9 cellular contexts compared by ENCODE assay signal in the genomic region with DNA sequence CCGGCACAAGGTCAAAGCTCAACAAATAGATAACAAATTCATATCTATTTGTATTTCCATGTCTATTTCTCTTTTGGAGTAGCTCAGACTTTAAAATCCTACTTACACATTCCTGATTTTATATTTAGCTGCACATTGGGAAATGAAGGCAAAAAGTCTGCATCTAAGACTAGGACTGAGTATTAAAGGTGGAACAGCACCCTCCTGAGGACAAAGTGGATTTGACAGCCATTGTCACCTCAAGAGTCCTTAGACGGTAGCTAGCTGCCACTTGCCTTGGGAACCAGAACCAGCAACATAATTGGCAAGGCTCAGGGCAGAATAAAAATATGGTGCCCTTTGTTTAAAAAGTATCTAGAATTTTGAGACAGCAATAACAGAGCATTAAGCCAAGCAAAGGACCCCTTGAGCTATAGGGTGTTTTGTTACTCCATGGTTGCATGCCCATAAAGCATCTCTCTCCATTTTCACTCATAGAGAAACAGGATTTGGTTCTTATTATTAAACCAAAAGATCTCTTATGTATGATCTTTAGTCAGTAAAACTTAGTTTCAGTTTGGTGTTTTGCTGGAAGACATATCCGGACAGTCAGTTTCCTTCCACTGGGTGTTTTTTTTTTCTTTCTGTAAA.
DNase-seq lines count a peak whose midpoint lies in the region; ATAC-seq and TF ChIP-seq lines count a peak whose summit lies in the region.
"Had no signal": no experiment of that assay in that cellular context is flagged by ENCODE, and none has a peak within 500 bp of the region (broad histone marks: within the 10 kb centered on the region; RNA-seq: fewer than 3 reads in every experiment).

No MANE protein-coding gene starts in this region.

- DNase-seq in DMS 273 (lab: John Stamatoyannopoulos, UW; ENCODE audit: unreplicated experiment) (peak; percentile 72), DMS 273 treated with DMSO at 0.1 percent for 48 hours (lab: John Stamatoyannopoulos, UW) (no peak), OCI-M2 (lab: John Stamatoyannopoulos, UW; ENCODE audit: unreplicated experiment) (peak; percentile 33), brain microvascular endothelial cell (peak; percentile 82), iris pigment epithelial cell (ENCODE audit: low read depth) (peak; percentile 78)
- DNase-seq in stimulated activated CD8-positive, alpha-beta memory T cell treated with anti-CD3 and anti-CD28 coated beads, Interleukin-4, amount 100 ng/mL, for 48 hours, result peak; percentile 51

- H3K27ac ChIP-seq in brain microvascular endothelial cell, result no peak overlapping the region
- H3K27ac ChIP-seq: BLaER1 had no signal

- no peak for TF ChIP-seq EP300 in Ishikawa (IDR thresholded peaks at IDR 0.05; ENCODE audit: borderline replicate concordance)

- no peak overlapping the region for H3K4me3 ChIP-seq in brain microvascular endothelial cell (ENCODE audit: low read depth, low read length)
- H3K4me3 ChIP-seq: BLaER1 had no signal

- H3K27me3 ChIP-seq in brain microvascular endothelial cell (replicated peaks), result no peaks in the 10 kb centered on the region
- H3K27me3 ChIP-seq: BLaER1 had no signal

- ATAC-seq in GM21619 (IDR thresholded peaks at IDR 0.05; ENCODE audit: unreplicated experiment), result peak; percentile 95

- peak; percentile 82 for TF ChIP-seq CTCF in brain microvascular endothelial cell (IDR thresholded peaks at IDR 0.05; ENCODE audit: low read depth, low read length, missing control alignments)

- H3K36me3 ChIP-seq in brain microvascular endothelial cell (replicated peaks), result no peaks in the 10 kb centered on the region
- H3K36me3 ChIP-seq: BLaER1 had no signal

- peak; percentile 76 for TF ChIP-seq RAD21 in Ishikawa (IDR thresholded peaks at IDR 0.05; ENCODE audit: low read depth)

- in situ Hi-C loops in brain microvascular endothelial cell (cut with HindIII; ENCODE audit: low pct_ligation_motif_present, low sequenced_read_pairs), result no loop called here

TF ChIP-seq in Ishikawa, 13 proteins besides CTCF, POLR2A, EP300 and RAD21:
- no peak for TF ChIP-seq TCF12 (IDR thresholded peaks at IDR 0.05; ENCODE audit: low read depth)
- no peak for TF ChIP-seq CREB1 (IDR thresholded peaks at IDR 0.05; ENCODE audit: low read depth)
- no peak for TF ChIP-seq TEAD4 (IDR thresholded peaks at IDR 0.05)
- no peak for TF ChIP-seq FOXM1 (IDR thresholded peaks at IDR 0.05; ENCODE audit: borderline replicate concordance, low read depth)
- no peak for TF ChIP-seq EGR1 (IDR thresholded peaks at IDR 0.05)
- TF ChIP-seq, protein P1, sequence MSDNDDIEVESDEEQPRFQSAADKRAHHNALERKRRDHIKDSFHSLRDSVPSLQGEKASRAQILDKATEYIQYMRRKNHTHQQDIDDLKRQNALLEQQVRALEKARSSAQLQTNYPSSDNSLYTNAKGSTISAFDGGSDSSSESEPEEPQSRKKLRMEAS (IDR thresholded peaks at IDR 0.05), result no peak
- no peak for TF ChIP-seq ZBTB7A (IDR thresholded peaks at IDR 0.05; ENCODE audit: low read depth)
- TF ChIP-seq YY1 (IDR thresholded peaks at IDR 0.05; ENCODE audit: low read depth), result no peak
- TF ChIP-seq, protein P2, sequence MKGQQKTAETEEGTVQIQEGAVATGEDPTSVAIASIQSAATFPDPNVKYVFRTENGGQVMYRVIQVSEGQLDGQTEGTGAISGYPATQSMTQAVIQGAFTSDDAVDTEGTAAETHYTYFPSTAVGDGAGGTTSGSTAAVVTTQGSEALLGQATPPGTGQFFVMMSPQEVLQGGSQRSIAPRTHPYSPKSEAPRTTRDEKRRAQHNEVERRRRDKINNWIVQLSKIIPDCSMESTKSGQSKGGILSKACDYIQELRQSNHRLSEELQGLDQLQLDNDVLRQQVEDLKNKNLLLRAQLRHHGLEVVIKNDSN (IDR thresholded peaks at IDR 0.05), result no peak
- no peak for TF ChIP-seq CEBPB (IDR thresholded peaks at IDR 0.05)
- TF ChIP-seq NFIC (IDR thresholded peaks at IDR 0.05), result no peak
- TF ChIP-seq, protein P3, sequence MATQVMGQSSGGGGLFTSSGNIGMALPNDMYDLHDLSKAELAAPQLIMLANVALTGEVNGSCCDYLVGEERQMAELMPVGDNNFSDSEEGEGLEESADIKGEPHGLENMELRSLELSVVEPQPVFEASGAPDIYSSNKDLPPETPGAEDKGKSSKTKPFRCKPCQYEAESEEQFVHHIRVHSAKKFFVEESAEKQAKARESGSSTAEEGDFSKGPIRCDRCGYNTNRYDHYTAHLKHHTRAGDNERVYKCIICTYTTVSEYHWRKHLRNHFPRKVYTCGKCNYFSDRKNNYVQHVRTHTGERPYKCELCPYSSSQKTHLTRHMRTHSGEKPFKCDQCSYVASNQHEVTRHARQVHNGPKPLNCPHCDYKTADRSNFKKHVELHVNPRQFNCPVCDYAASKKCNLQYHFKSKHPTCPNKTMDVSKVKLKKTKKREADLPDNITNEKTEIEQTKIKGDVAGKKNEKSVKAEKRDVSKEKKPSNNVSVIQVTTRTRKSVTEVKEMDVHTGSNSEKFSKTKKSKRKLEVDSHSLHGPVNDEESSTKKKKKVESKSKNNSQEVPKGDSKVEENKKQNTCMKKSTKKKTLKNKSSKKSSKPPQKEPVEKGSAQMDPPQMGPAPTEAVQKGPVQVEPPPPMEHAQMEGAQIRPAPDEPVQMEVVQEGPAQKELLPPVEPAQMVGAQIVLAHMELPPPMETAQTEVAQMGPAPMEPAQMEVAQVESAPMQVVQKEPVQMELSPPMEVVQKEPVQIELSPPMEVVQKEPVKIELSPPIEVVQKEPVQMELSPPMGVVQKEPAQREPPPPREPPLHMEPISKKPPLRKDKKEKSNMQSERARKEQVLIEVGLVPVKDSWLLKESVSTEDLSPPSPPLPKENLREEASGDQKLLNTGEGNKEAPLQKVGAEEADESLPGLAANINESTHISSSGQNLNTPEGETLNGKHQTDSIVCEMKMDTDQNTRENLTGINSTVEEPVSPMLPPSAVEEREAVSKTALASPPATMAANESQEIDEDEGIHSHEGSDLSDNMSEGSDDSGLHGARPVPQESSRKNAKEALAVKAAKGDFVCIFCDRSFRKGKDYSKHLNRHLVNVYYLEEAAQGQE (IDR thresholded peaks at IDR 0.05; ENCODE audit: low read depth), result no peak
- no peak for TF ChIP-seq TAF1 (IDR thresholded peaks at IDR 0.05; ENCODE audit: low read depth)
